16 cellular contexts compared by ENCODE assay signal in genomic region chr4:152776352-152776751, GRCh38.
"Had no signal": no experiment of that assay in that cellular context is flagged by ENCODE, and none has a peak within 500 bp of the region (broad histone marks: within the 10 kb centered on the region; RNA-seq: fewer than 3 reads in every experiment).

No MANE protein-coding gene starts in this region.

- H3K4me3 ChIP-seq: lung, smooth muscle cell had no signal

- ATAC-seq: activated CD4-positive, CD25-positive, alpha-beta regulatory T cell treated with anti-CD3 and anti-CD28 coated beads, Interleukin-2, amount 50 U/mL, for 24 hours; activated naive CD4-positive, alpha-beta T cell treated with anti-CD3 and anti-CD28 coated beads, Interleukin-2, amount 50 U/mL, for 72 hours; effector memory CD8-positive, alpha-beta T cell; left colon; right cardiac atrium had no signal

- H3K9me3 Mint-ChIP-seq: activated naive CD4-positive, alpha-beta T cell treated with anti-CD3 and anti-CD28 coated beads, Interleukin-2, amount 50 U/mL, for 72 hours; activated T-cell treated with anti-CD3 and anti-CD28 coated beads, Interleukin-2, amount 50 U/mL, for 24 hours; effector memory CD8-positive, alpha-beta T cell; immature natural killer cell; naive B cell had no signal

- H3K27ac Mint-ChIP-seq: activated naive CD4-positive, alpha-beta T cell treated with anti-CD3 and anti-CD28 coated beads, Interleukin-2, amount 50 U/mL, for 72 hours; activated T-cell treated with anti-CD3 and anti-CD28 coated beads, Interleukin-2, amount 50 U/mL, for 24 hours; effector memory CD8-positive, alpha-beta T cell; immature natural killer cell had no signal

- H3K4me2 ChIP-seq: smooth muscle cell had no signal

- H3K27me3 Mint-ChIP-seq: effector memory CD8-positive, alpha-beta T cell; naive B cell had no signal

- H3K4me3 Mint-ChIP-seq: activated T-cell treated with anti-CD3 and anti-CD28 coated beads, Interleukin-2, amount 50 U/mL, for 24 hours; effector memory CD8-positive, alpha-beta T cell; immature natural killer cell had no signal

- DNase-seq: activated CD4-positive, alpha-beta T cell treated with anti-CD3 and anti-CD28 coated beads, Interleukin-2, amount 50 U/mL, for 4 hours; activated effector memory CD4-positive, alpha-beta T cell treated with anti-CD3 and anti-CD28 coated beads, Interleukin-2, amount 50 U/mL, for 16 hours; activated T-cell treated with anti-CD3 and anti-CD28 coated beads, Interleukin-2, amount 50 U/mL, for 24 hours; anterior cingulate cortex; effector memory CD8-positive, alpha-beta T cell; immature natural killer cell; left colon; naive B cell; nucleus accumbens; right cardiac atrium; stimulated activated naive CD4-positive, alpha-beta T cell; substantia nigra had no signal

- H3K36me3 Mint-ChIP-seq: naive B cell had no signal
